8 cellular contexts compared by ENCODE assay signal in the genomic region with DNA sequence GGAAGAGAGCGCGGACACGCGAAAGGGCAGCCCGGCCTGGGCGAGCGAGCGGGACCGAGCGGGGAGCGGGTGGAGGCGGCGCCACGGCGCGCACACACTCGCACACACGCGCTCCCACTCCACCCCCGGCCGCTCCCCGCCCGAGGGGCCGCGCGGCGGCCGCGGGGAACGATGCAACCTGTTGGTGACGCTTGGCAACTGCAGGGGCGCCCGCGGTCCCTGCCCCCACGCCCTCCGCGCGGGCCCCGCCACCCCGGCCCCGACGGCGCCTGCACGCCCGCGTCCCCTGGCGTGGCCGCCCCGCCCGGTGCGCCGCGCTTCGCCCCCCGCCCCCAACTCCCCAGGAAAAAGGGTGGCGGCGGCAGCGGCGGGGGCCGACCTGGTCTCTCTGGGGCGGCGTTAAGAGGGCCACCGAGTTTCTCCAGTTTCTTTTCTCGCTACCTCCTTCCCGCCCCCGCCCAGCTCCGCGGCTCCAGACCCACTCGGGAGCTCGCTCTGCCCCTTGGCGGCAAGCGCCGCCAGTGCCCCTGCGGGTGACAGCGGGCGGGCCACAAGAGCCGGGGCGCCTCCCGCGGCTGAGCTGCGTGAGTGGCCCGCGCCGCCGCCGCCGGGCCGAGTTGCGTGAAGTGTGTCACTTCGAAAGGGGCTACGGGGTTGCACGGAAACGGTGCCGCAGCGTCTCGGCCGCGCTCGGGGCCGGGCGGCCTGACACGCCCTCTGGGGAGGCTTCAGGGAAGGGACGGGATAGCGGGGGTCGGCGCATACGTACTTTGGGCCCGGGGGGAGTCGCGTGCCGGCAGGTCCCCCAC. TPM values are rescaled to one million over a fixed set of nuclear protein-coding genes. Genes with fewer than 3 reads are reported as not detected.
DNase-seq lines count a peak whose midpoint lies in the region; ATAC-seq and TF ChIP-seq lines count a peak whose summit lies in the region.

A gene (minus strand): TSS at position 80 of the 809 bp plus-strand sequence. CDS start 2,847 bp downstream, outside the sequence.

- peak within 1 kb of the TSS; percentile 91 for H3K4me3 ChIP-seq in AG10803 (ENCODE audit: low read length)
- H3K4me3 ChIP-seq in duodenal mucosa (ENCODE audit: low read depth in 1 of 2, low read length in 2 of 2) = peak within 1 kb of the TSS; percentile 91 to 97
- H3K4me3 ChIP-seq in lower lobe of right lung = peak within 1 kb of the TSS; percentile 92

- TF ChIP-seq CTCF in AG10803 (conservative IDR thresholded peaks at IDR 0.05; ENCODE audit: low read length) (peak; percentile 48), lower lobe of right lung (IDR thresholded peaks at IDR 0.05) (peak; percentile 51)

- H3K27ac Mint-ChIP-seq in activated CD4-positive, alpha-beta memory T cell treated with anti-CD3 and anti-CD28 coated beads for 36 hours = peak within 1 kb of the TSS; percentile 100

- no peaks in the 10 kb centered on the region for H3K9me3 ChIP-seq in duodenal mucosa (ENCODE audit: control insufficient read depth in 1 of 2, low read length in 2 of 2)
- no peaks in the 10 kb centered on the region for H3K9me3 ChIP-seq in lower lobe of right lung

- H3K27me3 ChIP-seq in duodenal mucosa (ENCODE audit: control insufficient read depth in 1 of 2, insufficient read depth in 2 of 2, low read length in 2 of 2) = no peaks in the 10 kb centered on the region
- H3K27me3 ChIP-seq in lower lobe of right lung (ENCODE audit: low read depth) = no peaks in the 10 kb centered on the region

- H3K9me3 Mint-ChIP-seq in activated CD4-positive, alpha-beta memory T cell treated with anti-CD3 and anti-CD28 coated beads for 36 hours = no peaks in the 10 kb centered on the region

- peak within 1 kb of the TSS; percentile 95 for H3K27ac ChIP-seq in duodenal mucosa (ENCODE audit: low read depth, low read length)
- H3K27ac ChIP-seq in lower lobe of right lung = peak within 1 kb of the TSS; percentile 100

- H3K9ac ChIP-seq in duodenal mucosa (ENCODE audit: low read depth in 1 of 2, low read length in 2 of 2) = peak within 1 kb of the TSS; percentile 83 to 87

- CTCF ChIA-PET in activated CD4-positive, alpha-beta memory T cell treated with anti-CD3 and anti-CD28 coated beads for 36 hours (lab: Charles Lee) = interaction anchor here (0.7 to 3.0 kb wide), 39 partner anchors 9 to 786 kb away, joined by 3 to 37 read pairs (median 4); no protein-coding TSS in a partner anchor

- H3K36me3 ChIP-seq in duodenal mucosa (ENCODE audit: control insufficient read depth in 1 of 2, insufficient read depth in 2 of 2, low read length in 2 of 2) (peaks cover 0 to 4% of the 10 kb centered on the region in 2 donors), lower lobe of right lung (no peaks in the 10 kb centered on the region)

- no peaks in the 10 kb centered on the region for H3K27me3 Mint-ChIP-seq in activated CD4-positive, alpha-beta memory T cell treated with anti-CD3 and anti-CD28 coated beads for 36 hours

- peaks cover 47% of the 10 kb centered on the region for H3K4me1 Mint-ChIP-seq in activated CD4-positive, alpha-beta memory T cell treated with anti-CD3 and anti-CD28 coated beads for 36 hours (ENCODE audit: low read depth)

- POLR2A ChIA-PET in activated CD4-positive, alpha-beta memory T cell treated with anti-CD3 and anti-CD28 coated beads for 36 hours (lab: Charles Lee) = interaction anchor here (0.6 to 3.0 kb wide), 17 partner anchors 10 to 422 kb away, joined by 3 to 54 read pairs (median 4); no protein-coding TSS in a partner anchor

- H3K36me3 Mint-ChIP-seq in activated CD4-positive, alpha-beta memory T cell treated with anti-CD3 and anti-CD28 coated beads for 36 hours = peaks cover 23% of the 10 kb centered on the region

- H3K4me3 Mint-ChIP-seq in activated CD4-positive, alpha-beta memory T cell treated with anti-CD3 and anti-CD28 coated beads for 36 hours = peak within 1 kb of the TSS; percentile 89

- H3K4me1 ChIP-seq in duodenal mucosa (ENCODE audit: control insufficient read depth in 1 of 2, insufficient read depth in 2 of 2, low read length in 2 of 2) (peaks cover 23 to 34% of the 10 kb centered on the region in 2 donors), lower lobe of right lung (peaks cover 29% of the 10 kb centered on the region)

- intact Hi-C loops in activated CD4-positive, alpha-beta memory T cell treated with anti-CD3 and anti-CD28 coated beads for 36 hours (cut with micrococcal nuclease) = loop anchor here (1.0 to 10.0 kb wide), 12 partner anchors 49 to 786 kb away; a partner anchor contains a TSS
- intact Hi-C loops in lower lobe of right lung (cut with DNase I) = no loop called here

- peak; percentile 91 for DNase-seq in AG10803 (ENCODE audit: low read depth)
- DNase-seq in NCI-H510A treated with DMSO at 0.1 percent for 48 hours (lab: John Stamatoyannopoulos, UW) = peak; percentile 68
- DNase-seq in activated CD4-positive, alpha-beta memory T cell treated with anti-CD3 and anti-CD28 coated beads for 36 hours = peak; percentile 87
- peak; percentile 92 for DNase-seq in lower lobe of right lung
- DNase-seq in stimulated activated CD4-positive, alpha-beta T cell treated with anti-CD3 and anti-CD28 coated beads, TNF-alpha, amount 100 ng/mL, for 24 hours (ENCODE audit: low read depth in 3 of 3) = peak; percentile 68 to 80 (median 75)

- peak; percentile 54 for ATAC-seq in GM18861 (IDR thresholded peaks at IDR 0.05; ENCODE audit: unreplicated experiment)
- ATAC-seq in HG03097 (IDR thresholded peaks at IDR 0.05; ENCODE audit: low FRiP score, unreplicated experiment) = peak; percentile 60
- ATAC-seq in lower lobe of right lung = peak; percentile 84 to 93

RNA-seq across cellular contexts. Expression of the gene that starts here (rescaled TPM):
- total RNA-seq in activated CD4-positive, alpha-beta memory T cell treated with anti-CD3 and anti-CD28 coated beads for 36 hours = 10 to 100 TPM; 48.6 to 53.9 TPM
- total RNA-seq in lower lobe of right lung = 110 TPM

Comparison
In these comparisons a context has a peak if more than half of its experiments do, and no peak if none do; other contexts are left out.
1. Peak in every context shown above with its lines: DNase-seq, ATAC-seq, H3K4me3 ChIP-seq and H3K27ac ChIP-seq.